18 cellular contexts compared by ENCODE assay signal in the genomic region with DNA sequence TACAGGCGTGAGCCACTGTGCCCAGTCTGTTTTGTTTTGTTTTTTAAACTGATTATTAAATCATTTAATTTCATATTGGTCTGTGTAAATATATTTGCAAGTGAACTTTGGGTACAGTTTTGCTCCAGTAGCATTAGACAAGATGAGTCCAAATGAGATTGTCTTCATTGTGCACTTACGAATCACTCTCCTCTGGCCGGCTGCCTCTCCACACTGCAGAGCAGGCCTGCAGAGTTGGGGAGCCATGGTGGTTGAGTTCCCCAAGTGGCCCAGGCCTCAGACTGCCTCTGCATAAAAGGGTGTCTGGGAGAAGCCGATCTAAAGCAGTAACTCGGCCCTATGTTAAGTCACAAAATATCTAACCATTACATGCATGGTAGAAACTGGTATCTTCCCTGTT.
DNase-seq lines count a peak whose midpoint lies in the region.
"Had no signal": no experiment of that assay in that cellular context is flagged by ENCODE, and none has a peak within 500 bp of the region (broad histone marks: within the 10 kb centered on the region; RNA-seq: fewer than 3 reads in every experiment).

No MANE protein-coding gene starts in this region.

- no peak overlapping the region for H3K4me3 ChIP-seq in GM23248
- H3K4me3 ChIP-seq: HAP-1 had no signal

- H3K36me3 ChIP-seq in GM23248 (ENCODE audit: low read depth), result peaks cover 12% of the 10 kb centered on the region

- no peaks in the 10 kb centered on the region for H4K20me1 ChIP-seq in GM23248 (ENCODE audit: insufficient read depth)

- H3K27me3 Mint-ChIP-seq in activated naive CD4-positive, alpha-beta T cell treated with anti-CD3 and anti-CD28 coated beads for 36 hours (ENCODE audit: low read depth), result no peaks in the 10 kb centered on the region
- H3K27me3 Mint-ChIP-seq: B cell had no signal

- H3K27ac ChIP-seq in GM23248, result no peak overlapping the region

- H3K9ac ChIP-seq in GM23248, result no peak overlapping the region

- H3K79me2 ChIP-seq in GM23248 (ENCODE audit: insufficient read depth), result no peaks in the 10 kb centered on the region

- H3K9me3 ChIP-seq in GM23248 (ENCODE audit: low read depth), result no peaks in the 10 kb centered on the region
- H3K9me3 ChIP-seq: HAP-1 had no signal

- H3K4me3 Mint-ChIP-seq in activated naive CD4-positive, alpha-beta T cell treated with anti-CD3 and anti-CD28 coated beads for 36 hours, result no peak overlapping the region
- H3K4me3 Mint-ChIP-seq: B cell, CD14-positive monocyte had no signal

- no peaks in the 10 kb centered on the region for H3K9me2 ChIP-seq in GM23248 (ENCODE audit: insufficient read depth)

- no peaks in the 10 kb centered on the region for H3K27me3 ChIP-seq in GM23248 (replicated peaks; ENCODE audit: insufficient read depth)

- peaks cover 20% of the 10 kb centered on the region for H3F3A ChIP-seq in GM23248 (ENCODE audit: insufficient read depth)

- no peak overlapping the region for H3K4me2 ChIP-seq in GM23248 (ENCODE audit: unreplicated experiment)

- H3K27ac Mint-ChIP-seq in activated naive CD4-positive, alpha-beta T cell treated with anti-CD3 and anti-CD28 coated beads for 36 hours, result no peak overlapping the region
- H3K27ac Mint-ChIP-seq: B cell, CD14-positive monocyte had no signal

- in situ Hi-C loops in GM23248 (cut with MboI), result no loop called here

- no peak overlapping the region for H2AFZ ChIP-seq in GM23248

- intact Hi-C loops in posterior vena cava (cut with DNase I), result no loop called here
- intact Hi-C loops in activated naive CD4-positive, alpha-beta T cell treated with anti-CD3 and anti-CD28 coated beads for 36 hours (cut with micrococcal nuclease), result no loop called here

- peak; percentile 24 for DNase-seq in AG08395 (ENCODE audit: low spot score)
- DNase-seq in GM23248, result peak; percentile 58
- DNase-seq in amniotic epithelial cell (ENCODE audit: low read depth), result peak; percentile 14
- DNase-seq in posterior vena cava (ENCODE audit: low spot score), result peak; percentile 65
- DNase-seq in activated naive CD4-positive, alpha-beta T cell treated with anti-CD3 and anti-CD28 coated beads for 36 hours, result no peak
- DNase-seq in NOMO-1 treated with DMSO at 0.1 percent for 48 hours (lab: John Stamatoyannopoulos, UW; ENCODE audit: unreplicated experiment), result no peak
- DNase-seq in activated CD4-positive, alpha-beta T cell treated with anti-CD3 and anti-CD28 coated beads, Interleukin-2, amount 50 U/mL, for 1 hour, result no peak
- DNase-seq: 8988T, DMS53, Karpas-422, NCI-H1694 treated with DMSO at 0.1 percent for 48 hours, NCI-H2081 treated with DMSO at 0.1 percent for 48 hours, NCI-H2171 treated with DMSO at 0.1 percent for 48 hours, NCI-H524 treated with DMSO at 0.1 percent for 48 hours, NCI-H82 had no signal

- CTCF ChIA-PET in activated naive CD4-positive, alpha-beta T cell treated with anti-CD3 and anti-CD28 coated beads for 36 hours (lab: Charles Lee), result no interaction called here

- no peaks in the 10 kb centered on the region for H3K4me1 Mint-ChIP-seq in activated naive CD4-positive, alpha-beta T cell treated with anti-CD3 and anti-CD28 coated beads for 36 hours (ENCODE audit: low read depth)
- H3K4me1 Mint-ChIP-seq: B cell had no signal

- H3K36me3 Mint-ChIP-seq in activated naive CD4-positive, alpha-beta T cell treated with anti-CD3 and anti-CD28 coated beads for 36 hours (ENCODE audit: low read depth), result no peaks in the 10 kb centered on the region

- H3K4me1 ChIP-seq in GM23248 (ENCODE audit: insufficient read depth), result peaks cover 29% of the 10 kb centered on the region

- 87 to 92% methylated on average over 5 of the region's 5 CpGs for WGBS in GM23248 (ENCODE audit: low coverage in 1 of 2, low lambda C conversion rate in 2 of 2, missing lambda C conversion rate in 2 of 2), 2 experiments

- H3K9me3 Mint-ChIP-seq in activated naive CD4-positive, alpha-beta T cell treated with anti-CD3 and anti-CD28 coated beads for 36 hours, result no peaks in the 10 kb centered on the region

Comparison
In these comparisons a context has a peak if more than half of its experiments do, and no peak if none do; other contexts are left out.
1. DNase-seq: peak in AG08395 (single experiment), GM23248 (single experiment), amniotic epithelial cell (single experiment) and posterior vena cava (single experiment); none in activated naive CD4-positive, alpha-beta T cell treated with anti-CD3 and anti-CD28 coated beads for 36 hours (single experiment), NOMO-1 treated with DMSO at 0.1 percent for 48 hours (single experiment) and activated CD4-positive, alpha-beta T cell treated with anti-CD3 and anti-CD28 coated beads, Interleukin-2, amount 50 U/mL, for 1 hour (single experiment).